Comparison of ENCODE assay signal across 26 cellular contexts in the genomic region with DNA sequence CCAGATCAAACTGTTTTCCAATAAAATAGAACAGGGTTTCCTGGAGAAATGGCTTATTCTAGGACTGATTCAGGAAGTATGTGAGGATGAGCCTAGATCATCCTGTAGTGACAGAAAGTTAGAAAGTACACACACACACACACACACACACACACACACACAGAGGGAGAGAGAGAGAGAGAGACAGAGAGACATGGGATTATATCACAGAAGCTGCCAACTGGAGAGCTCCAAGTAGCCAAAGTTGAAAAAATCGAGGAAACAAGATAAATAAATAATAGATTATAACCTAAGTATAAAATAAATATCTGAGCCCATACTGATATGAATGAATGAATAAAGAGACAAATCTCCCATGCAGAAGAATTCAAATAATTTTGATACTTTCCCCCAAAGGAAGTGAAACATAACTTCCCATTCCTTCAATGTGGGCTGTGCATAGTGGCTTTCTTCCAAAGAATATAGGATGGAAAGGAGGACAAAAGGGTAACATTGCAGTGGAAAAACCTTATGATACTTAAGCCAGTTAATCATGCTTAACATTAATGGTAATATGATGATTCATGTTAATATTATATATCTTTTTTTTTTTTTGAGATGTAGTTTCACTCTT.
DNase-seq lines count a peak whose midpoint lies in the region; ATAC-seq, FAIRE-seq and TF ChIP-seq lines count a peak whose summit lies in the region.
"Had no signal": no experiment of that assay in that cellular context is flagged by ENCODE, and none has a peak within 500 bp of the region (broad histone marks: within the 10 kb centered on the region; RNA-seq: fewer than 3 reads in every experiment).

No MANE protein-coding gene starts in this region.

- in situ Hi-C loops in astrocyte of the spinal cord (cut with HindIII; ENCODE audit: low sequenced_read_pairs): no loop called here

- H3K9ac ChIP-seq in endothelial cell of umbilical vein (replicated peaks; ENCODE audit: extremely low read depth, insufficient read depth, low read length): no peak overlapping the region
- H3K9ac ChIP-seq: KMS-11 had no signal

- POLR2A ChIA-PET in endothelial cell of umbilical vein (lab: Charles Lee): interaction anchor here (0.6 kb wide), 1 partner anchor 9 kb away, joined by 4 read pairs; no protein-coding TSS in a partner anchor

- no peak for FAIRE-seq in endothelial cell of umbilical vein (lab: Jason Lieb, UNC)
- FAIRE-seq: A204.1, GM12891, HTR-8/SVneo had no signal

- peak; percentile 11 for DNase-seq in EH (ENCODE audit: low read depth)
- DNase-seq in astrocyte of the spinal cord (ENCODE audit: low read depth, low spot score): peak; percentile 50
- peak; percentile 92 for DNase-seq in endothelial cell of umbilical vein (ENCODE audit: low read depth, low spot score)
- no peak for DNase-seq in memory B cell (ENCODE audit: low spot score in 2 of 2)
- no peak for DNase-seq in superior temporal gyrus (ENCODE audit: extremely low spot score)
- no peak for DNase-seq in prostate gland (ENCODE audit: low spot score)
- DNase-seq in NCI-H2171 (lab: John Stamatoyannopoulos, UW): no peak
- DNase-seq in upper lobe of right lung: no peak
- DNase-seq: BE2C; CD4-positive, CD25-positive, alpha-beta regulatory T cell; COR-L47; DMS 273 treated with DMSO at 0.1 percent for 48 hours; DND-41; NCI-H1105 treated with DMSO at 0.1 percent for 48 hours; NCI-H1694; NCI-H2081 treated with DMSO at 0.1 percent for 48 hours; NCI-H446; NCI-H69; PC-9; RPMI8226; SHP77 had no signal

- H3K4me3 ChIP-seq in astrocyte of the spinal cord (ENCODE audit: low read depth, low read length) (no peak overlapping the region), endothelial cell of umbilical vein (replicated peaks in 1 of 3; ENCODE audit: insufficient read depth in 1 of 3, low read depth in 1 of 3, low read length in 3 of 3) (no peak overlapping the region), prostate gland (no peak overlapping the region), upper lobe of right lung (no peak overlapping the region)
- H3K4me3 ChIP-seq: HAP-1, PC-9 had no signal

- TF ChIP-seq POLR2A in endothelial cell of umbilical vein (IDR thresholded peaks at IDR 0.05; ENCODE audit: low read depth, low read length) (no peak), prostate gland (IDR thresholded peaks at IDR 0.05) (no peak)

- H3K9me1 ChIP-seq in endothelial cell of umbilical vein (replicated peaks; ENCODE audit: control insufficient read depth, extremely low read depth, insufficient read depth, low read length): no peaks in the 10 kb centered on the region

- no peaks in the 10 kb centered on the region for H3K79me2 ChIP-seq in endothelial cell of umbilical vein (ENCODE audit: control insufficient read depth, insufficient read depth, low read length)

- peaks cover 5% of the 10 kb centered on the region for H3K4me1 ChIP-seq in endothelial cell of umbilical vein (ENCODE audit: control insufficient read depth, extremely low read depth, insufficient read depth, low read length)
- no peaks in the 10 kb centered on the region for H3K4me1 ChIP-seq in prostate gland (replicated peaks)
- no peaks in the 10 kb centered on the region for H3K4me1 ChIP-seq in upper lobe of right lung
- H3K4me1 ChIP-seq: BE2C, HAP-1 had no signal

- no peaks in the 10 kb centered on the region for H3K9me3 Mint-ChIP-seq in memory B cell

- WGBS in prostate gland: 87% methylated on average over 1 of the region's 1 CpG

- H3K36me3 Mint-ChIP-seq in memory B cell: peaks cover 16% of the 10 kb centered on the region

- peak overlapping the region; percentile 16 for H3K27ac Mint-ChIP-seq in memory B cell
- H3K27ac Mint-ChIP-seq: CD4-positive, CD25-positive, alpha-beta regulatory T cell had no signal

- ATAC-seq in memory B cell (ENCODE audit: low read depth): no peak
- ATAC-seq in upper lobe of right lung: no peak

- H3K27ac ChIP-seq in endothelial cell of umbilical vein (ENCODE audit: insufficient read depth, low read depth, low read length): peak overlapping the region; percentile 8
- no peak overlapping the region for H3K27ac ChIP-seq in prostate gland
- no peak overlapping the region for H3K27ac ChIP-seq in upper lobe of right lung
- H3K27ac ChIP-seq: KMS-11, PC-9 had no signal

- no peak overlapping the region for H3K4me3 Mint-ChIP-seq in memory B cell
- H3K4me3 Mint-ChIP-seq: CD4-positive, CD25-positive, alpha-beta regulatory T cell had no signal

- no peak overlapping the region for H2AFZ ChIP-seq in endothelial cell of umbilical vein (ENCODE audit: low read depth, low read length)
- H2AFZ ChIP-seq: PC-9 had no signal

- no peaks in the 10 kb centered on the region for H3K36me3 ChIP-seq in endothelial cell of umbilical vein (ENCODE audit: control insufficient read depth in 2 of 2, extremely low read depth in 1 of 2, insufficient read depth in 2 of 2, low read length in 2 of 2)
- no peaks in the 10 kb centered on the region for H3K36me3 ChIP-seq in prostate gland
- H3K36me3 ChIP-seq in upper lobe of right lung: no peaks in the 10 kb centered on the region
- H3K36me3 ChIP-seq: BE2C, HAP-1 had no signal

- H4K20me1 ChIP-seq in endothelial cell of umbilical vein (replicated peaks; ENCODE audit: control insufficient read depth, extremely low read depth, insufficient read depth, low read length): no peaks in the 10 kb centered on the region

- H3K9me3 ChIP-seq in endothelial cell of umbilical vein (replicated peaks; ENCODE audit: control insufficient read depth, insufficient read depth, low read length) (no peaks in the 10 kb centered on the region), prostate gland (no peaks in the 10 kb centered on the region), upper lobe of right lung (no peaks in the 10 kb centered on the region)
- H3K9me3 ChIP-seq: BE2C, HAP-1 had no signal

- no peaks in the 10 kb centered on the region for H3K27me3 Mint-ChIP-seq in memory B cell
- H3K27me3 Mint-ChIP-seq: CD4-positive, CD25-positive, alpha-beta regulatory T cell had no signal

- no peak overlapping the region for H3K4me2 ChIP-seq in endothelial cell of umbilical vein (ENCODE audit: insufficient read depth, low read length)
- H3K4me2 ChIP-seq: KMS-11, PC-9 had no signal

- H3K27me3 ChIP-seq in endothelial cell of umbilical vein (ENCODE audit: control insufficient read depth in 2 of 2, insufficient read depth in 2 of 2, low read length in 2 of 2) (no peaks in the 10 kb centered on the region), prostate gland (replicated peaks; ENCODE audit: insufficient read depth) (no peaks in the 10 kb centered on the region), upper lobe of right lung (no peaks in the 10 kb centered on the region)
- H3K27me3 ChIP-seq: BE2C had no signal

- dilution Hi-C loops in endothelial cell of umbilical vein (cut with MboI; ENCODE audit: extremely low pct_ligation_motif_present, low sequenced_read_pairs): no loop called here

- intact Hi-C loops in endothelial cell of umbilical vein (cut with micrococcal nuclease) (loop anchor here (1.0 kb wide), 1 partner anchor 9 kb away; no protein-coding TSS in a partner anchor), prostate gland (cut with DNase I) (loop anchor here (2.0 kb wide), 1 partner anchor 29 kb away; no protein-coding TSS in a partner anchor), upper lobe of right lung (cut with DNase I) (no loop called here)

- BruUV-seq in endothelial cell of umbilical vein (replicated peaks; lab: Mats Ljungman, UMichigan): no TSS peak

- no peak for TF ChIP-seq CTCF in astrocyte of the spinal cord (IDR thresholded peaks at IDR 0.05; ENCODE audit: low read depth, low read length)
- TF ChIP-seq CTCF in endothelial cell of umbilical vein (IDR thresholded peaks at IDR 0.05; ENCODE audit: extremely low read depth in 1 of 2, insufficient read depth in 1 of 2, low read depth in 1 of 2, low read length in 2 of 2): no peak
- no peak for TF ChIP-seq CTCF in prostate gland (IDR thresholded peaks at IDR 0.05)
- no peak for TF ChIP-seq CTCF in upper lobe of right lung (IDR thresholded peaks at IDR 0.05)

- H3K4me1 Mint-ChIP-seq in memory B cell: peaks cover 2% of the 10 kb centered on the region

- CTCF ChIA-PET in endothelial cell of umbilical vein (lab: Charles Lee): interaction anchor here (0.7 to 1.7 kb wide), 3 partner anchors 9 to 47 kb away, joined by 3 to 9 read pairs (median 3); no protein-coding TSS in a partner anchor

TF ChIP-seq in endothelial cell of umbilical vein, 7 proteins besides CTCF, POLR2A, EP300 and RAD21:
- TF ChIP-seq FOS (IDR thresholded peaks at IDR 0.05; ENCODE audit: borderline replicate concordance, insufficient read depth, low read length) (peak; percentile 13), GATA2 (IDR thresholded peaks at IDR 0.05; ENCODE audit: insufficient read depth, insufficient read length, low read depth, low read length) (no peak)

Comparison
In these comparisons a context has a peak if more than half of its experiments do, and no peak if none do; other contexts are left out.
1. DNase-seq: peak in EH (single experiment), astrocyte of the spinal cord (single experiment) and endothelial cell of umbilical vein (single experiment); none in memory B cell (0 of 2), superior temporal gyrus (single experiment), prostate gland (single experiment), NCI-H2171 (single experiment) and upper lobe of right lung (single experiment).